14 cellular contexts compared by ENCODE assay signal in the genomic region with DNA sequence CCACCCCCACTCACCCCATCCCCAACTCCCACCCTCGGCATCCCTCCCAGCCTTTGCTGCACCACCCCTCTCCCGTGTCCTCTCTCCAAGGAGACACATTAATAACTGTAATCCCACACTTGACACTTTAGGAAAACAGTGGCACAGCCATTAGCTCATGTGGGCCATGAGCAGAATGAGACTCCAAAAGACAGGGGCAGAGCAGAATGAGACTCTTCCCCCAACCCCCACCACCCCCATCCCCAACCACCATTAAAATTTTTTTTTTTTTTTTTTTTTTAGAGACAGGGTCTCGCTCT. TPM values are rescaled to one million over a fixed set of nuclear protein-coding genes. Genes with fewer than 3 reads are reported as not detected.
DNase-seq lines count a peak whose midpoint lies in the region; ATAC-seq, FAIRE-seq and TF ChIP-seq lines count a peak whose summit lies in the region.
"Had no signal": no experiment of that assay in that cellular context is flagged by ENCODE, and none has a peak within 500 bp of the region (broad histone marks: within the 10 kb centered on the region; RNA-seq: fewer than 3 reads in every experiment).

No MANE protein-coding gene starts in this region.

- peaks cover 2% of the 10 kb centered on the region for H3K36me3 Mint-ChIP-seq in T-helper 1 cell treated with Interleukin-12 subunit alpha and Interleukin-12 subunit beta and Interleukin-4 antibody, amounts not matched to agents 30 μg/mL and 1 μg/mL, for 36 hours (ENCODE audit: low read depth)
- H3K36me3 Mint-ChIP-seq in Calu3 (ENCODE audit: insufficient read depth, unreplicated experiment) (no peaks in the 10 kb centered on the region), T-helper 17 cell (ENCODE audit: low read depth) (no peaks in the 10 kb centered on the region), natural killer cell (no peaks in the 10 kb centered on the region)
- H3K36me3 Mint-ChIP-seq: CD4-positive, alpha-beta memory T cell had no signal

- no peak overlapping the region for H3K4me3 Mint-ChIP-seq in T-helper 1 cell treated with Interleukin-12 subunit alpha and Interleukin-12 subunit beta and Interleukin-4 antibody, amounts not matched to agents 30 μg/mL and 1 μg/mL, for 36 hours
- no peak overlapping the region for H3K4me3 Mint-ChIP-seq in Calu3 (ENCODE audit: low read depth, unreplicated experiment)
- H3K4me3 Mint-ChIP-seq in T-helper 17 cell: no peak overlapping the region
- H3K4me3 Mint-ChIP-seq in natural killer cell: no peak overlapping the region

- peak overlapping the region; percentile 86 for H3K27ac Mint-ChIP-seq in T-helper 1 cell treated with Interleukin-12 subunit alpha and Interleukin-12 subunit beta and Interleukin-4 antibody, amounts not matched to agents 30 μg/mL and 1 μg/mL, for 36 hours
- H3K27ac Mint-ChIP-seq in Calu3 (ENCODE audit: unreplicated experiment) (no peak overlapping the region), T-helper 17 cell (peak overlapping the region; percentile 74), natural killer cell (no peak overlapping the region)

- H3K9me3 Mint-ChIP-seq in T-helper 1 cell treated with Interleukin-12 subunit alpha and Interleukin-12 subunit beta and Interleukin-4 antibody, amounts not matched to agents 30 μg/mL and 1 μg/mL, for 36 hours: no peaks in the 10 kb centered on the region
- H3K9me3 Mint-ChIP-seq in Calu3 (ENCODE audit: low read depth, unreplicated experiment) (no peaks in the 10 kb centered on the region), natural killer cell (no peaks in the 10 kb centered on the region)
- H3K9me3 Mint-ChIP-seq: CD4-positive, alpha-beta memory T cell had no signal

- intact Hi-C loops in Calu3 (cut with micrococcal nuclease; ENCODE audit: unreplicated experiment): loop anchor here (1.0 to 5.0 kb wide), 3 partner anchors 61 to 212 kb away; no protein-coding TSS in a partner anchor
- intact Hi-C loops in natural killer cell (cut with micrococcal nuclease): loop anchor here (5.0 kb wide), 1 partner anchor 217 kb away; no protein-coding TSS in a partner anchor

- no peak for DNase-seq in T-helper 1 cell
- no peak for DNase-seq in Calu3
- DNase-seq in T-helper 17 cell: no peak
- DNase-seq in natural killer cell: no peak
- no peak for DNase-seq in urothelium cell line (ENCODE audit: low spot score)
- DNase-seq: GOT3, NCI-H1417 treated with DMSO at 0.1 percent for 48 hours had no signal

- peaks cover 50% of the 10 kb centered on the region for H3K4me1 Mint-ChIP-seq in T-helper 1 cell treated with Interleukin-12 subunit alpha and Interleukin-12 subunit beta and Interleukin-4 antibody, amounts not matched to agents 30 μg/mL and 1 μg/mL, for 36 hours (ENCODE audit: low read depth)
- peaks cover 13% of the 10 kb centered on the region for H3K4me1 Mint-ChIP-seq in Calu3 (ENCODE audit: low read depth, unreplicated experiment)
- peaks cover 31% of the 10 kb centered on the region for H3K4me1 Mint-ChIP-seq in T-helper 17 cell
- H3K4me1 Mint-ChIP-seq in natural killer cell: peaks cover 19 to 41% of the 10 kb centered on the region in 2 donors

- no peak for ATAC-seq in T-helper 17 cell
- ATAC-seq in natural killer cell: no peak
- ATAC-seq in HG03045 (IDR thresholded peaks at IDR 0.05; ENCODE audit: unreplicated experiment): no peak
- ATAC-seq in GM19324 (IDR thresholded peaks at IDR 0.05; ENCODE audit: low FRiP score, unreplicated experiment): no peak

- CTCF ChIA-PET in Calu3 (lab: Charles Lee): interaction anchor here (0.6 to 9.9 kb wide), 8 partner anchors 61 to 420 kb away, joined by 3 to 148 read pairs (median 5); no protein-coding TSS in a partner anchor

- BruUV-seq in Calu3 (replicated peaks; lab: Mats Ljungman, UMichigan): no TSS peak

- no peaks in the 10 kb centered on the region for H3K9me3 ChIP-seq in T-helper 17 cell (ENCODE audit: control insufficient read depth, low read length, poor library complexity, severe bottlenecking)
- H3K9me3 ChIP-seq: SJCRH30 had no signal

- TF ChIP-seq CTCF in Calu3 (IDR thresholded peaks at IDR 0.05; ENCODE audit: unreplicated experiment) (peak; percentile 5), natural killer cell (IDR thresholded peaks at IDR 0.05) (peak; percentile 2)

- no peak for FAIRE-seq in urothelium cell line (lab: Jason Lieb, UNC)
- FAIRE-seq: GM12891 had no signal

- H3K27me3 Mint-ChIP-seq in T-helper 1 cell treated with Interleukin-12 subunit alpha and Interleukin-12 subunit beta and Interleukin-4 antibody, amounts not matched to agents 30 μg/mL and 1 μg/mL, for 36 hours (ENCODE audit: low read depth): peaks cover 4% of the 10 kb centered on the region
- peaks cover 17% of the 10 kb centered on the region for H3K27me3 Mint-ChIP-seq in Calu3 (ENCODE audit: unreplicated experiment)
- H3K27me3 Mint-ChIP-seq in T-helper 17 cell: no peaks in the 10 kb centered on the region
- H3K27me3 Mint-ChIP-seq in natural killer cell (ENCODE audit: low read depth in 2 of 2): no peaks in the 10 kb centered on the region

RNA-seq across cellular contexts. Expression of a gene that starts 6.2 kb away (rescaled TPM):
- total RNA-seq in Calu3 (2022): 0.27 and 0.31 TPM in 2 replicates
- total RNA-seq in T-helper 17 cell: not detected
- total RNA-seq in natural killer cell: not detected
- total RNA-seq: MCF 10A had no signal

RNA-seq across cellular contexts. Expression of a gene that starts 48.0 kb away (rescaled TPM):
- not detected in 2 replicates for total RNA-seq in Calu3 (2022)
- not detected for total RNA-seq in T-helper 17 cell
- total RNA-seq in natural killer cell: not detected
- total RNA-seq: CD4-positive, alpha-beta memory T cell; MCF 10A; SJCRH30 had no signal

Comparison
In these comparisons a context has a peak if more than half of its experiments do, and no peak if none do; other contexts are left out.
1. H3K27ac Mint-ChIP-seq: peak in T-helper 1 cell treated with Interleukin-12 subunit alpha and Interleukin-12 subunit beta and Interleukin-4 antibody, amounts not matched to agents 30 μg/mL and 1 μg/mL, for 36 hours (single experiment) and T-helper 17 cell (single experiment); none in Calu3 (single experiment) and natural killer cell (0 of 2).